Comparison of ENCODE assay signal across 17 cellular contexts in the genomic region with DNA sequence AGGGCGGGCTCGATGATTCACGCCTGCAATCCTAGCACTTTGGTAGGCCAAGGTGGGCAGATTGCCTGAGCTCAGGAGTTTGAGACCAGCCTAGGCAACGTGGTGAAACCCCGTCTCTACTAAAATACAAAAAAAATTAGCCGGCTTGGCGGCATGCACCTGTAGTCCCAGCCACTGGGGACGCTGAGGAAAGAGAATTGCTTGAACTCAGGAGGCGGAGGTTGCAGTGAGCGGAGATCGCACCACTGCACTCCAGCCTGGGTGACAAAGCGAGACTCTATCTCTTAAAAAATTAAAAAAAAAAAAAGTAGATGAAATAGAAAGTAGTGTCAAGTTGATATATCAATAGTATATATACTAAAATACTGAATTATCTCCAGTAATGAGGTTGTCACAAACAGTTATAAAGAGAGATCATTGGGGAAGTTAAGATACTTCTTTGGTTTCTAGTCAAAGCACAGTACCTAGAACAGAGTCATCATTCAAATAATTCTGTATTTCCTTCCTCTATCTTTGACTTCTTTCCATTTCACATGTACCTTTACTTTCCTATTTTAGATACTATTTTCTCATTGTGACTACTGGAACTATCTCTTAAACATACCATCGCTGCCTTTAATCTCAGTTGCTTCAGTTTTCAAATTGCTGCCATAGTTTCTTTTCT.
DNase-seq lines count a peak whose midpoint lies in the region; ATAC-seq, FAIRE-seq and TF ChIP-seq lines count a peak whose summit lies in the region.
"Had no signal": no experiment of that assay in that cellular context is flagged by ENCODE, and none has a peak within 500 bp of the region (broad histone marks: within the 10 kb centered on the region; RNA-seq: fewer than 3 reads in every experiment).

No MANE protein-coding gene starts in this region.

- H3K27ac ChIP-seq in GM12878 (ENCODE audit: control insufficient read depth, insufficient read depth) (no peak overlapping the region), breast epithelium (no peak overlapping the region)
- H3K27ac ChIP-seq: A549, C4-2B, HL-60 had no signal

- no peaks in the 10 kb centered on the region for H3K9me3 ChIP-seq in GM12878 (replicated peaks; ENCODE audit: control insufficient read depth, insufficient read depth, low read length)
- H3K9me3 ChIP-seq in breast epithelium: no peaks in the 10 kb centered on the region
- H3K9me3 ChIP-seq: A549, BE2C had no signal

- DNase-seq in GM12878 (ENCODE audit: low read depth, low spot score) (no peak), breast epithelium (ENCODE audit: low spot score in 2 of 2) (no peak), midbrain (lab: John Stamatoyannopoulos, UW) (no peak)
- DNase-seq in activated CD4-positive, alpha-beta memory T cell treated with anti-CD3 and anti-CD28 coated beads for 36 hours: no peak
- DNase-seq: BE2C; CD4-positive, alpha-beta memory T cell; DND-41; GDM1; GOT3; H9 had no signal

- H3K4me3 Mint-ChIP-seq in activated CD4-positive, alpha-beta memory T cell treated with anti-CD3 and anti-CD28 coated beads for 36 hours: no peak overlapping the region
- H3K4me3 Mint-ChIP-seq: CD4-positive, alpha-beta memory T cell; H9 had no signal

- no peaks in the 10 kb centered on the region for H4K20me1 ChIP-seq in GM12878 (ENCODE audit: control insufficient read depth, insufficient read depth)

- H2AFZ ChIP-seq in GM12878 (ENCODE audit: control insufficient read depth, low read depth, low read length): peak overlapping the region; percentile 48; the same call in 1 of the 2 replicates

- H3K4me1 Mint-ChIP-seq in activated CD4-positive, alpha-beta memory T cell treated with anti-CD3 and anti-CD28 coated beads for 36 hours (ENCODE audit: low read depth): no peaks in the 10 kb centered on the region
- H3K4me1 Mint-ChIP-seq: CD4-positive, alpha-beta memory T cell had no signal

- FAIRE-seq in GM12878 (lab: Jason Lieb, UNC): peak; percentile 75
- FAIRE-seq: A549 had no signal

- intact Hi-C loops in GM12878 (cut with micrococcal nuclease; ENCODE audit: unreplicated experiment): no loop called here
- intact Hi-C loops in breast epithelium (cut with DNase I; ENCODE audit: low total_unique reads): no loop called here
- intact Hi-C loops in activated CD4-positive, alpha-beta memory T cell treated with anti-CD3 and anti-CD28 coated beads for 36 hours (cut with micrococcal nuclease): no loop called here

- H3K4me3 ChIP-seq in GM12878 (no peak overlapping the region), breast epithelium (no peak overlapping the region)
- H3K4me3 ChIP-seq: A549 had no signal

- WGBS in GM12878 (ENCODE audit: insufficient coverage, insufficient replicate concordance, low lambda C conversion rate, missing lambda C conversion rate): 73% methylated on average over 13 of the region's 13 CpGs

- CTCF ChIA-PET in GM12878 (lab: Yijun Ruan, JAX): interaction anchor here (1.0 to 1.3 kb wide), 2 partner anchors 18 to 42 kb away, joined by 3 to 4 read pairs; no protein-coding TSS in a partner anchor
- CTCF ChIA-PET in activated CD4-positive, alpha-beta memory T cell treated with anti-CD3 and anti-CD28 coated beads for 36 hours (lab: Charles Lee): no interaction called here

- no peak for TF ChIP-seq RAD21 in GM12878 (IDR thresholded peaks at IDR 0.05; ENCODE audit: insufficient read depth, low read depth, low read length)

- ATAC-seq in GM19351 (IDR thresholded peaks at IDR 0.05; ENCODE audit: unreplicated experiment): peak; percentile 73
- ATAC-seq in HG02798 (IDR thresholded peaks at IDR 0.05; ENCODE audit: poor library complexity, unreplicated experiment): peak; percentile 22
- ATAC-seq in HG03565 (IDR thresholded peaks at IDR 0.05; ENCODE audit: unreplicated experiment): peak; percentile 58
- no peak for ATAC-seq in GM12878
- no peak for ATAC-seq in HG03571 (IDR thresholded peaks at IDR 0.05; ENCODE audit: unreplicated experiment)
- ATAC-seq: A549 had no signal

- H3K36me3 ChIP-seq in GM12878 (ENCODE audit: control insufficient read depth in 2 of 2, insufficient read depth in 2 of 2, low read length in 1 of 2) (no peaks in the 10 kb centered on the region), breast epithelium (no peaks in the 10 kb centered on the region)
- H3K36me3 ChIP-seq: BE2C had no signal

- RAD21 ChIA-PET in GM12878 (lab: Charles Lee; ENCODE audit: unreplicated experiment): no interaction called here

- H3K4me2 ChIP-seq in GM12878 (ENCODE audit: control insufficient read depth, insufficient read depth): no peak overlapping the region
- H3K4me2 ChIP-seq: A549 had no signal

- no peak for TF ChIP-seq EP300 in GM12878 (IDR thresholded peaks at IDR 0.05; ENCODE audit: borderline replicate concordance in 1 of 2, control insufficient read depth in 1 of 2, low read depth in 2 of 2, low read length in 2 of 2)

- no peaks in the 10 kb centered on the region for H3K27me3 Mint-ChIP-seq in activated CD4-positive, alpha-beta memory T cell treated with anti-CD3 and anti-CD28 coated beads for 36 hours
- H3K27me3 Mint-ChIP-seq: CD4-positive, alpha-beta memory T cell had no signal

- H3K79me2 ChIP-seq in GM12878 (ENCODE audit: control insufficient read depth, insufficient read depth, low read length): no peaks in the 10 kb centered on the region

- no TSS peak for BruUV-seq in GM12878 (replicated peaks; lab: Mats Ljungman, UMichigan)

- SMC1A ChIA-PET in GM12878 (lab: Charles Lee; ENCODE audit: uncharacterized antibody, unreplicated experiment): interaction anchor here (0.7 to 1.2 kb wide), 4 partner anchors 40 to 327 kb away, joined by 3 to 5 read pairs (median 3); no protein-coding TSS in a partner anchor

- TF ChIP-seq POLR2A in GM12878 (IDR thresholded peaks at IDR 0.05; ENCODE audit: low read depth, low read length) (no peak), breast epithelium (IDR thresholded peaks at IDR 0.05) (no peak)

- H3K27me3 ChIP-seq in GM12878 (replicated peaks in 1 of 2; ENCODE audit: control insufficient read depth in 2 of 2, insufficient read depth in 2 of 2, low read length in 1 of 2) (no peaks in the 10 kb centered on the region), breast epithelium (no peaks in the 10 kb centered on the region)
- H3K27me3 ChIP-seq: BE2C had no signal

- no peaks in the 10 kb centered on the region for H3K36me3 Mint-ChIP-seq in activated CD4-positive, alpha-beta memory T cell treated with anti-CD3 and anti-CD28 coated beads for 36 hours
- H3K36me3 Mint-ChIP-seq: CD4-positive, alpha-beta memory T cell had no signal

- H3K9ac ChIP-seq in GM12878 (ENCODE audit: control insufficient read depth, insufficient read depth, low read length): no peak overlapping the region

- in situ Hi-C loops in GM12878 (cut with MboI): no loop called here

- H3K27ac Mint-ChIP-seq in activated CD4-positive, alpha-beta memory T cell treated with anti-CD3 and anti-CD28 coated beads for 36 hours: no peak overlapping the region
- H3K27ac Mint-ChIP-seq: CD4-positive, alpha-beta memory T cell; H9 had no signal

- H3K4me1 ChIP-seq in GM12878 (ENCODE audit: control insufficient read depth, insufficient read depth, low read length) (no peaks in the 10 kb centered on the region), breast epithelium (no peaks in the 10 kb centered on the region)
- H3K4me1 ChIP-seq: A549, BE2C had no signal

- H3K9me3 Mint-ChIP-seq in activated CD4-positive, alpha-beta memory T cell treated with anti-CD3 and anti-CD28 coated beads for 36 hours: no peaks in the 10 kb centered on the region
- H3K9me3 Mint-ChIP-seq: CD4-positive, alpha-beta memory T cell; H9 had no signal

- POLR2A ChIA-PET in GM12878 (lab: Charles Lee): no interaction called here
- POLR2A ChIA-PET in activated CD4-positive, alpha-beta memory T cell treated with anti-CD3 and anti-CD28 coated beads for 36 hours (lab: Charles Lee): no interaction called here

- TF ChIP-seq CTCF in GM12878 (IDR thresholded peaks at IDR 0.05 in 2 of 3, conservative IDR thresholded peaks at IDR 0.05 in 1 of 3; ENCODE audit: control insufficient read depth in 2 of 3, extremely low read depth in 1 of 3, insufficient read depth in 1 of 3, low read depth in 3 of 3, low read length in 3 of 3): no peak
- no peak for TF ChIP-seq CTCF in breast epithelium (IDR thresholded peaks at IDR 0.05)

TF ChIP-seq in GM12878, 131 proteins besides CTCF, POLR2A, EP300 and RAD21 (continues in another document):
- TF ChIP-seq NFYA (IDR thresholded peaks at IDR 0.05; ENCODE audit: borderline replicate concordance, low read depth, low read length) (no peak), CEBPZ (IDR thresholded peaks at IDR 0.05; ENCODE audit: low read depth, low read length) (no peak), GATAD2B (conservative IDR thresholded peaks at IDR 0.05; ENCODE audit: low read depth) (no peak), YBX1 (IDR thresholded peaks at IDR 0.05) (no peak), TCF7 (IDR thresholded peaks at IDR 0.05; ENCODE audit: borderline replicate concordance) (no peak), ESRRA (IDR thresholded peaks at IDR 0.05; ENCODE audit: low read length) (no peak), TCF12 (IDR thresholded peaks at IDR 0.05; ENCODE audit: low read depth, low read length) (no peak), CHD2 (IDR thresholded peaks at IDR 0.05; ENCODE audit: borderline replicate concordance, low read depth, low read length) (no peak), SPI1 (IDR thresholded peaks at IDR 0.05; ENCODE audit: borderline replicate concordance, insufficient read depth, low read depth, low read length) (no peak)

Comparison
In these comparisons a context has a peak if more than half of its experiments do, and no peak if none do; other contexts are left out.
1. ATAC-seq: peak in GM19351 (single experiment), HG02798 (single experiment) and HG03565 (single experiment); none in GM12878 (single experiment) and HG03571 (single experiment).